Comparison of ENCODE assay signal across 8 cellular contexts in the genomic region with DNA sequence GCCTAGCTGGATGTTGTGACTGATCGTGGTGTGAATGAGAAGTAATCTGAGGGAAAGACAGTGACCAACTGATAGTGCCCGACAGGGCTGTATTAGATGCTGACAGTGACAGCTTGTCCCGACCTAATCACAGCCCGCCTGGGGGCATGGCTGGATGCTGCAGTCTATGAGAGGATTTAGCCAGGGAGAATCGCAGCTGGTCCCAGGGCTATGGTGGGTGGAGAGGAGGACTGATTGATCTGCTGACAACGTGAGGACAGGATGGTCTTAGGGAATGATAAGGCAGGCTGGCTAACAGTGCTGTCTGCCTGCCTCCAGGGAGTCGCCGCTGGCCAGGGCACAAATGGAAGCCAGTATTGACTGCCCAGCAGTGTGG. TPM values are rescaled to one million over a fixed set of nuclear protein-coding genes. Genes with fewer than 3 reads are reported as not detected.
DNase-seq lines count a peak whose midpoint lies in the region; TF ChIP-seq lines count a peak whose summit lies in the region.

No MANE protein-coding gene starts in this region.

- peaks cover 46% of the 10 kb centered on the region for H3K4me1 Mint-ChIP-seq in activated naive CD4-positive, alpha-beta T cell treated with anti-CD3 and anti-CD28 coated beads, Interleukin-2, amount 10 ng/mL, durations not matched to agents 7 days and 5 days
- H3K4me1 Mint-ChIP-seq in T-helper 2 cell treated with Interferon-gamma antibody and Interleukin-4, amounts not matched to agents 5 μg/mL and 100 μg/mL, for 36 hours (ENCODE audit: low read depth) = peaks cover 20% of the 10 kb centered on the region

- H3K27me3 ChIP-seq in sigmoid colon = no peaks in the 10 kb centered on the region

- no peaks in the 10 kb centered on the region for H3K9me3 Mint-ChIP-seq in activated naive CD4-positive, alpha-beta T cell treated with anti-CD3 and anti-CD28 coated beads, Interleukin-2, amount 10 ng/mL, durations not matched to agents 7 days and 5 days
- H3K9me3 Mint-ChIP-seq in T-helper 2 cell treated with Interferon-gamma antibody and Interleukin-4, amounts not matched to agents 5 μg/mL and 100 μg/mL, for 36 hours = no peaks in the 10 kb centered on the region

- CTCF ChIA-PET in activated naive CD4-positive, alpha-beta T cell treated with anti-CD3 and anti-CD28 coated beads, Interleukin-2, amount 10 ng/mL, durations not matched to agents 7 days and 5 days (lab: Charles Lee) = no interaction called here

- TF ChIP-seq POLR2A in sigmoid colon (IDR thresholded peaks at IDR 0.05) = no peak

- 3 to 4% methylated on average over 8 of the region's 8 CpGs for WGBS in sigmoid colon, 2 donors

- no peak for TF ChIP-seq CTCF in sigmoid colon (IDR thresholded peaks at IDR 0.05)

- H3K9me3 ChIP-seq in sigmoid colon = no peaks in the 10 kb centered on the region

- H3K36me3 Mint-ChIP-seq in activated naive CD4-positive, alpha-beta T cell treated with anti-CD3 and anti-CD28 coated beads, Interleukin-2, amount 10 ng/mL, durations not matched to agents 7 days and 5 days = peaks cover 31% of the 10 kb centered on the region
- H3K36me3 Mint-ChIP-seq in T-helper 2 cell treated with Interferon-gamma antibody and Interleukin-4, amounts not matched to agents 5 μg/mL and 100 μg/mL, for 36 hours (ENCODE audit: low read depth) = peaks cover 24% of the 10 kb centered on the region

- H3K27ac Mint-ChIP-seq in activated naive CD4-positive, alpha-beta T cell treated with anti-CD3 and anti-CD28 coated beads, Interleukin-2, amount 10 ng/mL, durations not matched to agents 7 days and 5 days = peak overlapping the region; percentile 90
- H3K27ac Mint-ChIP-seq in T-helper 2 cell treated with Interferon-gamma antibody and Interleukin-4, amounts not matched to agents 5 μg/mL and 100 μg/mL, for 36 hours = peak overlapping the region; percentile 96

- peaks cover 0 to 14% (median 12%) of the 10 kb centered on the region in 4 donors for H3K4me1 ChIP-seq in sigmoid colon

- H3K4me3 Mint-ChIP-seq in activated naive CD4-positive, alpha-beta T cell treated with anti-CD3 and anti-CD28 coated beads, Interleukin-2, amount 10 ng/mL, durations not matched to agents 7 days and 5 days = peak overlapping the region; percentile 78
- H3K4me3 Mint-ChIP-seq in T-helper 2 cell treated with Interferon-gamma antibody and Interleukin-4, amounts not matched to agents 5 μg/mL and 100 μg/mL, for 36 hours = peak overlapping the region; percentile 90

- no peak for TF ChIP-seq EP300 in sigmoid colon (IDR thresholded peaks at IDR 0.05)

- peak overlapping the region; percentile 82 to 89 (median 88) for H3K27ac ChIP-seq in sigmoid colon

- H3K36me3 ChIP-seq in sigmoid colon = peaks cover 0 to 6% (median 0%) of the 10 kb centered on the region in 4 donors

- no peaks in the 10 kb centered on the region for H3K27me3 Mint-ChIP-seq in activated naive CD4-positive, alpha-beta T cell treated with anti-CD3 and anti-CD28 coated beads, Interleukin-2, amount 10 ng/mL, durations not matched to agents 7 days and 5 days
- H3K27me3 Mint-ChIP-seq in T-helper 2 cell treated with Interferon-gamma antibody and Interleukin-4, amounts not matched to agents 5 μg/mL and 100 μg/mL, for 36 hours (ENCODE audit: low read depth) = no peaks in the 10 kb centered on the region

- peak overlapping the region; percentile 42 to 74 (median 70) for H3K4me3 ChIP-seq in sigmoid colon

- intact Hi-C loops in sigmoid colon (cut with DNase I) = loop anchor here (1.0 to 10.0 kb wide), 4 partner anchors 20 to 259 kb away; partner anchors contain the start of genes HDAC6 and OTUD5

- no peak for DNase-seq in activated naive CD4-positive, alpha-beta T cell treated with anti-CD3 and anti-CD28 coated beads, Interleukin-2, amount 10 ng/mL, durations not matched to agents 7 days and 5 days
- no peak for DNase-seq in activated naive CD4-positive, alpha-beta T cell treated with Interleukin-2 at 50 U/mL for 16 hours
- no peak for DNase-seq in T-helper 2 cell treated with Interferon-gamma antibody and Interleukin-4, amounts not matched to agents 5 μg/mL and 100 μg/mL, for 36 hours (ENCODE audit: low spot score)
- DNase-seq in globus pallidus (ENCODE audit: low spot score) = peak; percentile 26
- DNase-seq in sigmoid colon = no peak
- DNase-seq in NCI-H446 treated with DMSO at 0.1 percent for 48 hours (lab: John Stamatoyannopoulos, UW) = no peak
- no peak for DNase-seq in activated CD8-positive, alpha-beta memory T cell treated with anti-CD3 and anti-CD28 coated beads for 24 hours
- DNase-seq in UCSD-AML1 (lab: John Stamatoyannopoulos, UW; ENCODE audit: unreplicated experiment) = no peak

RNA-seq across cellular contexts. Expression of gene SUV39H1, which starts 0.6 kb away (rescaled TPM):
- total RNA-seq in sigmoid colon = 1 to 10 TPM; 3.0 to 4.6 (median 3.7) TPM
- polyA plus RNA-seq in sigmoid colon = 1 to 10 TPM; 1.8 to 8.5 (median 2.8) TPM

RNA-seq across cellular contexts. Expression of gene WAS, which starts 12.3 kb away (rescaled TPM):
- 1 to 10 TPM; 3.0 to 6.1 (median 4.7) TPM for total RNA-seq in sigmoid colon
- 10 to 100 TPM in 1 of 3 donors, 1 to 10 TPM in 2; 3.0 to 23.5 (median 3.7) TPM for polyA plus RNA-seq in sigmoid colon
